22 cellular contexts compared by ENCODE assay signal in the genomic region with DNA sequence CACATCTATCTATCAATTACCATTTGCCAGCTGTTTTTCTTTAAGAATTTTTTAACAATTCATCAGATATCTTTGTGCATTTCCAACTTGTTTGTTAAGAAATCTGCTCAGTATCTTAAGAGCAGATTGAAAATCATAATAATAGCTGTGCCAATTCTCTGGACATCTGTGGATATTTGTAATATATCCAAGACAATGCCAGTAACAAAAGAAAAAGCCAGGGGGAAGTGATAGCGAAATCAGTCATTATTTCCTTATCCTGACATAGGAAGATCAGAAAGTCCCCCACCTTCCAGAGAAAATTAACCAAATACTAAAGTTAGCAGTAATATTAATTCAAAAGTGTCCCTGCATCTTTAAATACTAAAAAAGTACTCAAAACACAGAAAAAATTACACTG.
DNase-seq lines count a peak whose midpoint lies in the region; ATAC-seq and TF ChIP-seq lines count a peak whose summit lies in the region.
"Had no signal": no experiment of that assay in that cellular context is flagged by ENCODE, and none has a peak within 500 bp of the region (broad histone marks: within the 10 kb centered on the region; RNA-seq: fewer than 3 reads in every experiment).

No MANE protein-coding gene starts in this region.

- no peak overlapping the region for H3K27ac ChIP-seq in CD4-positive, CD25-positive, alpha-beta regulatory T cell (ENCODE audit: insufficient read depth, low read length, poor library complexity, severe bottlenecking)
- H3K27ac ChIP-seq in VCaP (peak overlapping the region; percentile 80), skeletal muscle tissue (ENCODE audit: low read depth, low read length) (peak overlapping the region; percentile 16)
- H3K27ac ChIP-seq: ovary had no signal

- H3K27me3 ChIP-seq in CD4-positive, CD25-positive, alpha-beta regulatory T cell (ENCODE audit: control insufficient read depth, insufficient read depth, low read length), result no peaks in the 10 kb centered on the region
- H3K27me3 ChIP-seq in skeletal muscle tissue (ENCODE audit: control insufficient read depth in 3 of 3, insufficient read depth in 3 of 3, low read length in 3 of 3), result no peaks in the 10 kb centered on the region
- H3K27me3 ChIP-seq: esophagus muscularis mucosa, ovary had no signal

- H3K36me3 ChIP-seq in CD4-positive, CD25-positive, alpha-beta regulatory T cell (ENCODE audit: control insufficient read depth, insufficient read depth, low read length), result no peaks in the 10 kb centered on the region
- H3K36me3 ChIP-seq in skeletal muscle tissue (ENCODE audit: control insufficient read depth in 3 of 3, insufficient read depth in 3 of 3, low read length in 3 of 3), result no peaks in the 10 kb centered on the region
- H3K36me3 ChIP-seq: esophagus muscularis mucosa, ovary had no signal

- no peak for ATAC-seq in CD4-positive, CD25-positive, alpha-beta regulatory T cell (ENCODE audit: low read depth in 2 of 2)
- no peak for ATAC-seq in activated CD8-positive, alpha-beta T cell treated with anti-CD3 and anti-CD28 coated beads, Interleukin-2, amount 10 ng/mL, durations not matched to agents 7 days and 5 days
- ATAC-seq: GM12878; naive thymus-derived CD8-positive, alpha-beta T cell; sciatic nerve had no signal

- peaks cover 0 to 2% (median 0%) of the 10 kb centered on the region in 7 donors for H3K9me3 Mint-ChIP-seq in CD4-positive, CD25-positive, alpha-beta regulatory T cell
- peaks cover 3% of the 10 kb centered on the region for H3K9me3 Mint-ChIP-seq in activated CD8-positive, alpha-beta T cell treated with anti-CD3 and anti-CD28 coated beads, Interleukin-2, amount 10 ng/mL, durations not matched to agents 7 days and 5 days (ENCODE audit: insufficient read depth)
- H3K9me3 Mint-ChIP-seq: activated naive CD4-positive, alpha-beta T cell treated with anti-CD3 and anti-CD28 coated beads, Interleukin-2, amount 50 U/mL, for 24 hours; activated T-helper 1 cell treated with anti-CD3 and anti-CD28 coated beads, Interleukin-12 subunit alpha, Interleukin-12 subunit beta, Interleukin-2, Interleukin-4 antibody, amounts not matched to agents 30 ng/mL and 10 ng/mL and 1 ng/mL, durations not matched to agents 14 hours and 24 hours and 36 hours; naive thymus-derived CD8-positive, alpha-beta T cell had no signal

- DNase-seq in CD4-positive, CD25-positive, alpha-beta regulatory T cell, result no peak
- DNase-seq in fibroblast of pulmonary artery (ENCODE audit: low read depth) (peak; percentile 66), NCI-H510A treated with DMSO at 0.1 percent for 48 hours (lab: John Stamatoyannopoulos, UW) (no peak), DMS114 treated with DMSO at 0.1 percent for 48 hours (lab: John Stamatoyannopoulos, UW; ENCODE audit: unreplicated experiment) (no peak)
- DNase-seq in activated CD8-positive, alpha-beta T cell treated with anti-CD3 and anti-CD28 coated beads, Interleukin-2, amount 10 ng/mL, durations not matched to agents 7 days and 5 days, result no peak
- DNase-seq: activated CD4-positive, alpha-beta T cell treated with anti-CD3 and anti-CD28 coated beads for 1 hour; anterior cingulate cortex; cerebellar nuclear complex; DMS79; effector CD8-positive, alpha-beta T cell; naive thymus-derived CD8-positive, alpha-beta T cell; NCI-H1105; NCI-H2029 treated with DMSO at 0.1 percent for 48 hours; OCI-M1; ovary had no signal

- peaks cover 38 to 70% (median 52%) of the 10 kb centered on the region in 4 donors for H3K4me1 Mint-ChIP-seq in CD4-positive, CD25-positive, alpha-beta regulatory T cell
- H3K4me1 Mint-ChIP-seq in activated CD8-positive, alpha-beta T cell treated with anti-CD3 and anti-CD28 coated beads, Interleukin-2, amount 10 ng/mL, durations not matched to agents 7 days and 5 days (ENCODE audit: low read depth), result peaks cover 53% of the 10 kb centered on the region

- no peak overlapping the region for H3K9ac ChIP-seq in skeletal muscle tissue (ENCODE audit: low read depth in 1 of 3, low read length in 3 of 3)

- peak overlapping the region in 2 of 4 donors; percentile 30 to 36 for H3K4me3 Mint-ChIP-seq in CD4-positive, CD25-positive, alpha-beta regulatory T cell
- no peak overlapping the region for H3K4me3 Mint-ChIP-seq in activated CD8-positive, alpha-beta T cell treated with anti-CD3 and anti-CD28 coated beads, Interleukin-2, amount 10 ng/mL, durations not matched to agents 7 days and 5 days
- H3K4me3 Mint-ChIP-seq: activated naive CD4-positive, alpha-beta T cell treated with anti-CD3 and anti-CD28 coated beads, Interleukin-2, amount 50 U/mL, for 24 hours; activated T-helper 1 cell treated with anti-CD3 and anti-CD28 coated beads, Interleukin-12 subunit alpha, Interleukin-12 subunit beta, Interleukin-2, Interleukin-4 antibody, amounts not matched to agents 30 ng/mL and 10 ng/mL and 1 ng/mL, durations not matched to agents 14 hours and 24 hours and 36 hours; naive thymus-derived CD8-positive, alpha-beta T cell had no signal

- no peaks in the 10 kb centered on the region for H3K9me3 ChIP-seq in CD4-positive, CD25-positive, alpha-beta regulatory T cell (ENCODE audit: control insufficient read depth in 2 of 2, low read length in 2 of 2)
- H3K9me3 ChIP-seq in skeletal muscle tissue (ENCODE audit: control insufficient read depth in 3 of 3, low read length in 3 of 3), result no peaks in the 10 kb centered on the region
- H3K9me3 ChIP-seq: esophagus muscularis mucosa, ovary had no signal

- H3K27me3 Mint-ChIP-seq in CD4-positive, CD25-positive, alpha-beta regulatory T cell, result no peaks in the 10 kb centered on the region
- no peaks in the 10 kb centered on the region for H3K27me3 Mint-ChIP-seq in activated CD8-positive, alpha-beta T cell treated with anti-CD3 and anti-CD28 coated beads, Interleukin-2, amount 10 ng/mL, durations not matched to agents 7 days and 5 days (ENCODE audit: low read depth)
- H3K27me3 Mint-ChIP-seq: activated naive CD4-positive, alpha-beta T cell treated with anti-CD3 and anti-CD28 coated beads, Interleukin-2, amount 50 U/mL, for 24 hours; naive thymus-derived CD8-positive, alpha-beta T cell had no signal

- no peak overlapping the region for H3K4me3 ChIP-seq in CD4-positive, CD25-positive, alpha-beta regulatory T cell (ENCODE audit: low read depth, low read length)
- H3K4me3 ChIP-seq in fibroblast of pulmonary artery (replicated peaks; ENCODE audit: low read depth, low read length) (no peak overlapping the region), skeletal muscle tissue (ENCODE audit: low read length in 3 of 3) (no peak overlapping the region)
- H3K4me3 ChIP-seq: esophagus muscularis mucosa, GM12878, ovary had no signal

- peak overlapping the region in 2 of 3 donors; percentile 40 to 61 for H3K27ac Mint-ChIP-seq in CD4-positive, CD25-positive, alpha-beta regulatory T cell
- no peak overlapping the region for H3K27ac Mint-ChIP-seq in activated CD8-positive, alpha-beta T cell treated with anti-CD3 and anti-CD28 coated beads, Interleukin-2, amount 10 ng/mL, durations not matched to agents 7 days and 5 days
- H3K27ac Mint-ChIP-seq: activated T-helper 1 cell treated with anti-CD3 and anti-CD28 coated beads, Interleukin-12 subunit alpha, Interleukin-12 subunit beta, Interleukin-2, Interleukin-4 antibody, amounts not matched to agents 30 ng/mL and 10 ng/mL and 1 ng/mL, durations not matched to agents 14 hours and 24 hours and 36 hours; naive thymus-derived CD8-positive, alpha-beta T cell had no signal

- POLR2A ChIA-PET in activated CD8-positive, alpha-beta T cell treated with anti-CD3 and anti-CD28 coated beads, Interleukin-2, amount 10 ng/mL, durations not matched to agents 7 days and 5 days (lab: Charles Lee), result no interaction called here

- H3K4me1 ChIP-seq in CD4-positive, CD25-positive, alpha-beta regulatory T cell (ENCODE audit: control insufficient read depth, insufficient read depth, low read length, poor library complexity, severe bottlenecking), result peaks cover 32% of the 10 kb centered on the region
- peaks cover 19 to 21% (median 21%) of the 10 kb centered on the region in 3 donors for H3K4me1 ChIP-seq in skeletal muscle tissue (ENCODE audit: control insufficient read depth in 3 of 3, insufficient read depth in 3 of 3, low read length in 3 of 3)

- no peaks in the 10 kb centered on the region for H3K36me3 Mint-ChIP-seq in CD4-positive, CD25-positive, alpha-beta regulatory T cell
- peaks cover 9% of the 10 kb centered on the region for H3K36me3 Mint-ChIP-seq in activated CD8-positive, alpha-beta T cell treated with anti-CD3 and anti-CD28 coated beads, Interleukin-2, amount 10 ng/mL, durations not matched to agents 7 days and 5 days (ENCODE audit: low read depth)

- CTCF ChIA-PET in activated CD8-positive, alpha-beta T cell treated with anti-CD3 and anti-CD28 coated beads, Interleukin-2, amount 10 ng/mL, durations not matched to agents 7 days and 5 days (lab: Charles Lee), result no interaction called here

- TF ChIP-seq CTCF in VCaP (conservative IDR thresholded peaks at IDR 0.05), result no peak
- TF ChIP-seq CTCF in fibroblast of pulmonary artery (IDR thresholded peaks at IDR 0.05; ENCODE audit: low read length, missing control alignments), result no peak
